ENCODE assay signal across 1 cellular context in the genomic region with DNA sequence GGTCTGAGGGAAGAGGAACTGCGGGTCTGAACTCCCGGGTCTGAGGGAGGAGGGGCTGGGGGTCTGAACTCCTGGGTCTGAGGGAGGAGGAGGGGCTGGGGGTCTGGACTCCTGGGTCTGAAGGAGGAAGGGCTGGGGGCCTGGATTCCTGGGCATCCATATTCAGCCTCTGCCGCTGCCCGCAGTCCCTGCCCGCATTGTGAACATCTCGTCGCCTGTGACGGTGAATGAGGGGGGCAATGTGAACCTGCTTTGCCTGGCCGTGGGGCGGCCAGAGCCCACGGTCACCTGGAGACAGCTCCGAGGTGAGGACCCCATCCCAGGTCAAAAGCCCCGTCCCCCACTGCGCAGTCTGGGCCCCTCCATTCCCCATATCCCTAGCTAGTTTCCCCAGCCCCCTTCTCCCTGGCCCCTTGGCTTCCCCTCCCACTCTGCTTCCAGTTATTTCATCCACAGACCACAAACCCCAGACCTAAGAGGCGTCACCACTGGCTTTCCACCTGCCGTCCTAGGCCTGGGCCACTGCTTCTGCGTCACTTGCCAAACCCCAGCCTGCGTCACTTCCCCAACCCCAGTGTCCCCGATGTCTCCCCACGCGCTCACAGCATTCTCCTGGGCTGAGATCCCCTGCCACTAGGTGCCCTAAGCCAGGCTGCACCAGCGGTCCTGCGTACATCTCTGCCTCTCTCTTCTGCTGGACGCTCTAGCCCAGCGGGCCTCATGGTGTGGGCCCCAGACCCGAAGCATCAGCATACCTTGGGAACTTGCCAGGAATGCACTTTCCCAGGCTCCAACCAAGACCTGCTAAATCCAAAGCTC.
TF ChIP-seq lines count a peak whose summit lies in the region.

No MANE protein-coding gene starts in this region.

TF ChIP-seq in K562, 482 proteins besides CTCF, POLR2A, EP300 and RAD21:
- TF ChIP-seq NFIC (IDR thresholded peaks at IDR 0.05) (peak; percentile 37), CREM (IDR thresholded peaks at IDR 0.05; ENCODE audit: low read depth) (peak; percentile 52; the same call in 1 of the 2 replicates), TEAD4 (IDR thresholded peaks at IDR 0.05; ENCODE audit: low read length) (no peak), TEAD4 (CRISPR knock-in tag; IDR thresholded peaks at IDR 0.05; ENCODE audit: borderline replicate concordance) (no peak), TCF7 (IDR thresholded peaks at IDR 0.05; ENCODE audit: borderline replicate concordance) (no peak), ZNF830 (CRISPR knock-in tag; IDR thresholded peaks at IDR 0.05) (no peak), ZNF12 (CRISPR knock-in tag; IDR thresholded peaks at IDR 0.05) (no peak), DMBX1 (CRISPR knock-in tag; IDR thresholded peaks at IDR 0.05; ENCODE audit: borderline replicate concordance) (no peak), POLR2G (IDR thresholded peaks at IDR 0.05; ENCODE audit: low read depth, low read length) (0 out of 2 replicates have a peak, but pooled peaks have one; percentile 7), TAF1 (IDR thresholded peaks at IDR 0.05; ENCODE audit: control insufficient read depth, extremely low read depth, insufficient read depth, low read length, severe bottlenecking) (no peak), HMG20A (CRISPR knock-in tag; conservative IDR thresholded peaks at IDR 0.05) (no peak), SMAD3 (CRISPR knock-in tag; conservative IDR thresholded peaks at IDR 0.05) (no peak), NCOA1 (IDR thresholded peaks at IDR 0.05; ENCODE audit: low read depth) (no peak), NELFE (IDR thresholded peaks at IDR 0.05; ENCODE audit: insufficient read depth, insufficient read length) (no peak), ZNF785 (CRISPR knock-in tag; IDR thresholded peaks at IDR 0.05) (no peak), NR4A1 (CRISPR knock-in tag; IDR thresholded peaks at IDR 0.05) (no peak), NR4A1 (tag; IDR thresholded peaks at IDR 0.05) (no peak), BRD4 (IDR thresholded peaks at IDR 0.05) (no peak)
- TF ChIP-seq, protein P1, sequence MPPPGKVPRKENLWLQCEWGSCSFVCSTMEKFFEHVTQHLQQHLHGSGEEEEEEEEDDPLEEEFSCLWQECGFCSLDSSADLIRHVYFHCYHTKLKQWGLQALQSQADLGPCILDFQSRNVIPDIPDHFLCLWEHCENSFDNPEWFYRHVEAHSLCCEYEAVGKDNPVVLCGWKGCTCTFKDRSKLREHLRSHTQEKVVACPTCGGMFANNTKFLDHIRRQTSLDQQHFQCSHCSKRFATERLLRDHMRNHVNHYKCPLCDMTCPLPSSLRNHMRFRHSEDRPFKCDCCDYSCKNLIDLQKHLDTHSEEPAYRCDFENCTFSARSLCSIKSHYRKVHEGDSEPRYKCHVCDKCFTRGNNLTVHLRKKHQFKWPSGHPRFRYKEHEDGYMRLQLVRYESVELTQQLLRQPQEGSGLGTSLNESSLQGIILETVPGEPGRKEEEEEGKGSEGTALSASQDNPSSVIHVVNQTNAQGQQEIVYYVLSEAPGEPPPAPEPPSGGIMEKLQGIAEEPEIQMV (tag; conservative IDR thresholded peaks at IDR 0.05; ENCODE audit: low read depth) = no peak
- TF ChIP-seq, protein P2, sequence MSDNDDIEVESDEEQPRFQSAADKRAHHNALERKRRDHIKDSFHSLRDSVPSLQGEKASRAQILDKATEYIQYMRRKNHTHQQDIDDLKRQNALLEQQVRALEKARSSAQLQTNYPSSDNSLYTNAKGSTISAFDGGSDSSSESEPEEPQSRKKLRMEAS (CRISPR knock-in tag; IDR thresholded peaks at IDR 0.05) = peak; percentile 79
- TF ChIP-seq, protein P3, sequence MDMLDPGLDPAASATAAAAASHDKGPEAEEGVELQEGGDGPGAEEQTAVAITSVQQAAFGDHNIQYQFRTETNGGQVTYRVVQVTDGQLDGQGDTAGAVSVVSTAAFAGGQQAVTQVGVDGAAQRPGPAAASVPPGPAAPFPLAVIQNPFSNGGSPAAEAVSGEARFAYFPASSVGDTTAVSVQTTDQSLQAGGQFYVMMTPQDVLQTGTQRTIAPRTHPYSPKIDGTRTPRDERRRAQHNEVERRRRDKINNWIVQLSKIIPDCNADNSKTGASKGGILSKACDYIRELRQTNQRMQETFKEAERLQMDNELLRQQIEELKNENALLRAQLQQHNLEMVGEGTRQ (CRISPR knock-in tag; IDR thresholded peaks at IDR 0.05) = no peak
- TF ChIP-seq, protein P4, sequence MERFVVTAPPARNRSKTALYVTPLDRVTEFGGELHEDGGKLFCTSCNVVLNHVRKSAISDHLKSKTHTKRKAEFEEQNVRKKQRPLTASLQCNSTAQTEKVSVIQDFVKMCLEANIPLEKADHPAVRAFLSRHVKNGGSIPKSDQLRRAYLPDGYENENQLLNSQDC (CRISPR knock-in tag; IDR thresholded peaks at IDR 0.05) = no peak
- TF ChIP-seq, protein P5, sequence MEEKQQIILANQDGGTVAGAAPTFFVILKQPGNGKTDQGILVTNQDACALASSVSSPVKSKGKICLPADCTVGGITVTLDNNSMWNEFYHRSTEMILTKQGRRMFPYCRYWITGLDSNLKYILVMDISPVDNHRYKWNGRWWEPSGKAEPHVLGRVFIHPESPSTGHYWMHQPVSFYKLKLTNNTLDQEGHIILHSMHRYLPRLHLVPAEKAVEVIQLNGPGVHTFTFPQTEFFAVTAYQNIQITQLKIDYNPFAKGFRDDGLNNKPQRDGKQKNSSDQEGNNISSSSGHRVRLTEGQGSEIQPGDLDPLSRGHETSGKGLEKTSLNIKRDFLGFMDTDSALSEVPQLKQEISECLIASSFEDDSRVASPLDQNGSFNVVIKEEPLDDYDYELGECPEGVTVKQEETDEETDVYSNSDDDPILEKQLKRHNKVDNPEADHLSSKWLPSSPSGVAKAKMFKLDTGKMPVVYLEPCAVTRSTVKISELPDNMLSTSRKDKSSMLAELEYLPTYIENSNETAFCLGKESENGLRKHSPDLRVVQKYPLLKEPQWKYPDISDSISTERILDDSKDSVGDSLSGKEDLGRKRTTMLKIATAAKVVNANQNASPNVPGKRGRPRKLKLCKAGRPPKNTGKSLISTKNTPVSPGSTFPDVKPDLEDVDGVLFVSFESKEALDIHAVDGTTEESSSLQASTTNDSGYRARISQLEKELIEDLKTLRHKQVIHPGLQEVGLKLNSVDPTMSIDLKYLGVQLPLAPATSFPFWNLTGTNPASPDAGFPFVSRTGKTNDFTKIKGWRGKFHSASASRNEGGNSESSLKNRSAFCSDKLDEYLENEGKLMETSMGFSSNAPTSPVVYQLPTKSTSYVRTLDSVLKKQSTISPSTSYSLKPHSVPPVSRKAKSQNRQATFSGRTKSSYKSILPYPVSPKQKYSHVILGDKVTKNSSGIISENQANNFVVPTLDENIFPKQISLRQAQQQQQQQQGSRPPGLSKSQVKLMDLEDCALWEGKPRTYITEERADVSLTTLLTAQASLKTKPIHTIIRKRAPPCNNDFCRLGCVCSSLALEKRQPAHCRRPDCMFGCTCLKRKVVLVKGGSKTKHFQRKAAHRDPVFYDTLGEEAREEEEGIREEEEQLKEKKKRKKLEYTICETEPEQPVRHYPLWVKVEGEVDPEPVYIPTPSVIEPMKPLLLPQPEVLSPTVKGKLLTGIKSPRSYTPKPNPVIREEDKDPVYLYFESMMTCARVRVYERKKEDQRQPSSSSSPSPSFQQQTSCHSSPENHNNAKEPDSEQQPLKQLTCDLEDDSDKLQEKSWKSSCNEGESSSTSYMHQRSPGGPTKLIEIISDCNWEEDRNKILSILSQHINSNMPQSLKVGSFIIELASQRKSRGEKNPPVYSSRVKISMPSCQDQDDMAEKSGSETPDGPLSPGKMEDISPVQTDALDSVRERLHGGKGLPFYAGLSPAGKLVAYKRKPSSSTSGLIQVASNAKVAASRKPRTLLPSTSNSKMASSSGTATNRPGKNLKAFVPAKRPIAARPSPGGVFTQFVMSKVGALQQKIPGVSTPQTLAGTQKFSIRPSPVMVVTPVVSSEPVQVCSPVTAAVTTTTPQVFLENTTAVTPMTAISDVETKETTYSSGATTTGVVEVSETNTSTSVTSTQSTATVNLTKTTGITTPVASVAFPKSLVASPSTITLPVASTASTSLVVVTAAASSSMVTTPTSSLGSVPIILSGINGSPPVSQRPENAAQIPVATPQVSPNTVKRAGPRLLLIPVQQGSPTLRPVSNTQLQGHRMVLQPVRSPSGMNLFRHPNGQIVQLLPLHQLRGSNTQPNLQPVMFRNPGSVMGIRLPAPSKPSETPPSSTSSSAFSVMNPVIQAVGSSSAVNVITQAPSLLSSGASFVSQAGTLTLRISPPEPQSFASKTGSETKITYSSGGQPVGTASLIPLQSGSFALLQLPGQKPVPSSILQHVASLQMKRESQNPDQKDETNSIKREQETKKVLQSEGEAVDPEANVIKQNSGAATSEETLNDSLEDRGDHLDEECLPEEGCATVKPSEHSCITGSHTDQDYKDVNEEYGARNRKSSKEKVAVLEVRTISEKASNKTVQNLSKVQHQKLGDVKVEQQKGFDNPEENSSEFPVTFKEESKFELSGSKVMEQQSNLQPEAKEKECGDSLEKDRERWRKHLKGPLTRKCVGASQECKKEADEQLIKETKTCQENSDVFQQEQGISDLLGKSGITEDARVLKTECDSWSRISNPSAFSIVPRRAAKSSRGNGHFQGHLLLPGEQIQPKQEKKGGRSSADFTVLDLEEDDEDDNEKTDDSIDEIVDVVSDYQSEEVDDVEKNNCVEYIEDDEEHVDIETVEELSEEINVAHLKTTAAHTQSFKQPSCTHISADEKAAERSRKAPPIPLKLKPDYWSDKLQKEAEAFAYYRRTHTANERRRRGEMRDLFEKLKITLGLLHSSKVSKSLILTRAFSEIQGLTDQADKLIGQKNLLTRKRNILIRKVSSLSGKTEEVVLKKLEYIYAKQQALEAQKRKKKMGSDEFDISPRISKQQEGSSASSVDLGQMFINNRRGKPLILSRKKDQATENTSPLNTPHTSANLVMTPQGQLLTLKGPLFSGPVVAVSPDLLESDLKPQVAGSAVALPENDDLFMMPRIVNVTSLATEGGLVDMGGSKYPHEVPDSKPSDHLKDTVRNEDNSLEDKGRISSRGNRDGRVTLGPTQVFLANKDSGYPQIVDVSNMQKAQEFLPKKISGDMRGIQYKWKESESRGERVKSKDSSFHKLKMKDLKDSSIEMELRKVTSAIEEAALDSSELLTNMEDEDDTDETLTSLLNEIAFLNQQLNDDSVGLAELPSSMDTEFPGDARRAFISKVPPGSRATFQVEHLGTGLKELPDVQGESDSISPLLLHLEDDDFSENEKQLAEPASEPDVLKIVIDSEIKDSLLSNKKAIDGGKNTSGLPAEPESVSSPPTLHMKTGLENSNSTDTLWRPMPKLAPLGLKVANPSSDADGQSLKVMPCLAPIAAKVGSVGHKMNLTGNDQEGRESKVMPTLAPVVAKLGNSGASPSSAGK (IDR thresholded peaks at IDR 0.05) = no peak
